In genomic region chr7:102306916-102307677, GRCh38 we compare ENCODE assay signal across 9 cellular contexts. TPM values are rescaled to one million over a fixed set of nuclear protein-coding genes. Genes with fewer than 3 reads are reported as not detected.
DNase-seq lines count a peak whose midpoint lies in the region; ATAC-seq and TF ChIP-seq lines count a peak whose summit lies in the region.
"Had no signal": no experiment of that assay in that cellular context is flagged by ENCODE, and none has a peak within 500 bp of the region (broad histone marks: within the 10 kb centered on the region; RNA-seq: fewer than 3 reads in every experiment).

No MANE protein-coding gene starts in this region.

- H3K4me1 ChIP-seq in ES-I3 (ENCODE audit: insufficient read depth, low read length) (peaks cover 13% of the 10 kb centered on the region; the same call in 1 of the 2 replicates), ascending aorta (no peaks in the 10 kb centered on the region)

- H3K27ac Mint-ChIP-seq in osteocyte (ENCODE audit: unreplicated experiment), result peak overlapping the region; percentile 79
- H3K27ac Mint-ChIP-seq: activated naive CD4-positive, alpha-beta T cell treated with anti-CD3 and anti-CD28 coated beads, Interleukin-2, amount 50 U/mL, for 24 hours had no signal

- H3K4me3 Mint-ChIP-seq in osteocyte (ENCODE audit: unreplicated experiment), result no peak overlapping the region
- H3K4me3 Mint-ChIP-seq: activated naive CD4-positive, alpha-beta T cell treated with anti-CD3 and anti-CD28 coated beads, Interleukin-2, amount 50 U/mL, for 24 hours had no signal

- TF ChIP-seq CTCF in epithelial cell of proximal tubule (conservative IDR thresholded peaks at IDR 0.05; ENCODE audit: low read depth, low read length) (no peak), osteocyte (IDR thresholded peaks at IDR 0.05) (no peak), ascending aorta (IDR thresholded peaks at IDR 0.05) (no peak)

- H3K4me3 ChIP-seq in epithelial cell of proximal tubule (ENCODE audit: low read depth, low read length) (no peak overlapping the region), ascending aorta (no peak overlapping the region)

- peaks cover 7% of the 10 kb centered on the region for H3K36me3 Mint-ChIP-seq in osteocyte (ENCODE audit: unreplicated experiment)
- H3K36me3 Mint-ChIP-seq: activated naive CD4-positive, alpha-beta T cell treated with anti-CD3 and anti-CD28 coated beads, Interleukin-2, amount 50 U/mL, for 24 hours had no signal

- ATAC-seq in GM19395 (IDR thresholded peaks at IDR 0.05; ENCODE audit: unreplicated experiment) (peak; percentile 83), HG03378 (IDR thresholded peaks at IDR 0.05; ENCODE audit: unreplicated experiment) (peak; percentile 66)

- H3K9me3 ChIP-seq in ES-I3 (ENCODE audit: control insufficient read depth, insufficient read depth, low read length) (no peaks in the 10 kb centered on the region), ascending aorta (no peaks in the 10 kb centered on the region)

- no peak overlapping the region for H3K27ac ChIP-seq in ascending aorta

- H3K36me3 ChIP-seq in ES-I3 (ENCODE audit: insufficient read depth, low read length) (no peaks in the 10 kb centered on the region), ascending aorta (peaks cover 0 to 13% of the 10 kb centered on the region in 2 donors)

- H3K4me1 Mint-ChIP-seq in osteocyte (ENCODE audit: unreplicated experiment), result peaks cover 51% of the 10 kb centered on the region
- H3K4me1 Mint-ChIP-seq: activated naive CD4-positive, alpha-beta T cell treated with anti-CD3 and anti-CD28 coated beads, Interleukin-2, amount 50 U/mL, for 24 hours had no signal

- no peaks in the 10 kb centered on the region for H3K27me3 Mint-ChIP-seq in osteocyte (ENCODE audit: unreplicated experiment)
- H3K27me3 Mint-ChIP-seq: activated naive CD4-positive, alpha-beta T cell treated with anti-CD3 and anti-CD28 coated beads, Interleukin-2, amount 50 U/mL, for 24 hours had no signal

- no peaks in the 10 kb centered on the region for H3K27me3 ChIP-seq in ascending aorta

- intact Hi-C loops in ascending aorta (cut with DNase I), result no loop called here

- H3K9ac ChIP-seq in ES-I3 (ENCODE audit: low read depth, low read length), result peak overlapping the region; percentile 3; the same call in 1 of the 2 replicates

- peak; percentile 99 for DNase-seq in RPMI8226
- peak; percentile 45 for DNase-seq in epithelial cell of proximal tubule (ENCODE audit: low read depth)
- peak; percentile 93 for DNase-seq in osteocyte (ENCODE audit: extremely low spot score, unreplicated experiment)
- DNase-seq in ascending aorta (ENCODE audit: low spot score in 2 of 2), result no peak
- DNase-seq in DMS114 treated with DMSO at 0.1 percent for 48 hours (lab: John Stamatoyannopoulos, UW; ENCODE audit: unreplicated experiment), result no peak

- H3K9me3 Mint-ChIP-seq in osteocyte (ENCODE audit: unreplicated experiment), result no peaks in the 10 kb centered on the region
- H3K9me3 Mint-ChIP-seq: activated naive CD4-positive, alpha-beta T cell treated with anti-CD3 and anti-CD28 coated beads, Interleukin-2, amount 50 U/mL, for 24 hours had no signal

RNA-seq across cellular contexts. Expression of gene SH2B2, which starts 20.4 kb away (rescaled TPM):
- total RNA-seq in epithelial cell of proximal tubule, result 3.8 and 13.6 TPM in 2 replicates
- 8.3 and 8.9 TPM in 2 replicates for total RNA-seq in osteocyte
- 4.2 TPM for total RNA-seq in ascending aorta

RNA-seq across cellular contexts. Expression of gene SPDYE6, which starts 49.1 kb away (rescaled TPM):
- total RNA-seq in epithelial cell of proximal tubule, result not detected in 2 replicates
- total RNA-seq in osteocyte, result not detected in 2 replicates
- total RNA-seq in ascending aorta, result not detected

Comparison
In these comparisons a context has a peak if more than half of its experiments do, and no peak if none do; other contexts are left out.
1. DNase-seq: peak in RPMI8226 (single experiment), epithelial cell of proximal tubule (single experiment) and osteocyte (single experiment); none in ascending aorta (0 of 2) and DMS114 treated with DMSO at 0.1 percent for 48 hours (single experiment).